2 cellular contexts compared by ENCODE assay signal in the genomic region with DNA sequence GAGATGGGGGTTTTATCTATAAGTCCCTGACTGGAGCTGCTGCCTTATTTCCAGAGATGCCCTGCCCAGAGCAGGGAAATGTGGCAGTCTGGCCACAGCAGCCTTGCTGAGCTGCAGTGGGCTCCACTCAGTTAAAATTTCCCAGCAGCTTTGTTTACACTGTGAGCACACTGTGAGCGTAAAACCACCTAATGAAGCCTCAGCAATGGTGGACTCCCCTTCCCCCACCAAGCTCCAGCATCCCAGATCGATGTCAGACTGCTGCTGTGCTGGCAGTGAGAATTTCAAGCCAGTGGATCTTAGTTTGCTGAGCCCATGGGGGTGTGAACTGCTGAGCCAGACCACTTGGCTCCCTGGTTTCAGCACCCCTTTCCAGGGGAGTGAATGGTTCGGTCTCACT.
TF ChIP-seq lines count a peak whose summit lies in the region.

No MANE protein-coding gene starts in this region.

TF ChIP-seq in HepG2, 621 proteins besides CTCF, POLR2A, EP300 and RAD21 (continued from another document):
- TF ChIP-seq, protein P1, sequence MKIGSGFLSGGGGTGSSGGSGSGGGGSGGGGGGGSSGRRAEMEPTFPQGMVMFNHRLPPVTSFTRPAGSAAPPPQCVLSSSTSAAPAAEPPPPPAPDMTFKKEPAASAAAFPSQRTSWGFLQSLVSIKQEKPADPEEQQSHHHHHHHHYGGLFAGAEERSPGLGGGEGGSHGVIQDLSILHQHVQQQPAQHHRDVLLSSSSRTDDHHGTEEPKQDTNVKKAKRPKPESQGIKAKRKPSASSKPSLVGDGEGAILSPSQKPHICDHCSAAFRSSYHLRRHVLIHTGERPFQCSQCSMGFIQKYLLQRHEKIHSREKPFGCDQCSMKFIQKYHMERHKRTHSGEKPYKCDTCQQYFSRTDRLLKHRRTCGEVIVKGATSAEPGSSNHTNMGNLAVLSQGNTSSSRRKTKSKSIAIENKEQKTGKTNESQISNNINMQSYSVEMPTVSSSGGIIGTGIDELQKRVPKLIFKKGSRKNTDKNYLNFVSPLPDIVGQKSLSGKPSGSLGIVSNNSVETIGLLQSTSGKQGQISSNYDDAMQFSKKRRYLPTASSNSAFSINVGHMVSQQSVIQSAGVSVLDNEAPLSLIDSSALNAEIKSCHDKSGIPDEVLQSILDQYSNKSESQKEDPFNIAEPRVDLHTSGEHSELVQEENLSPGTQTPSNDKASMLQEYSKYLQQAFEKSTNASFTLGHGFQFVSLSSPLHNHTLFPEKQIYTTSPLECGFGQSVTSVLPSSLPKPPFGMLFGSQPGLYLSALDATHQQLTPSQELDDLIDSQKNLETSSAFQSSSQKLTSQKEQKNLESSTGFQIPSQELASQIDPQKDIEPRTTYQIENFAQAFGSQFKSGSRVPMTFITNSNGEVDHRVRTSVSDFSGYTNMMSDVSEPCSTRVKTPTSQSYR (CRISPR knock-in tag; IDR thresholded peaks at IDR 0.05; ENCODE audit: borderline replicate concordance) = peak; percentile 28; the same call in 1 of the 2 replicates

TF ChIP-seq in SK-N-SH, 30 proteins besides CTCF, POLR2A, EP300 and RAD21 (continued from another document):
- TF ChIP-seq ELF1 (IDR thresholded peaks at IDR 0.05) (no peak), EZH2phosphoT487 (IDR thresholded peaks at IDR 0.05; ENCODE audit: borderline replicate concordance, low read depth) (no peak), SMC3 (IDR thresholded peaks at IDR 0.05; ENCODE audit: low read depth, low read length) (no peak), JUND (IDR thresholded peaks at IDR 0.05) (no peak), MEF2A (IDR thresholded peaks at IDR 0.05; ENCODE audit: borderline replicate concordance, low read depth) (no peak), TCF12 (IDR thresholded peaks at IDR 0.05) (no peak), TAF1 (IDR thresholded peaks at IDR 0.05; ENCODE audit: borderline replicate concordance, low read depth, low read length) (no peak)
- TF ChIP-seq, protein P2, sequence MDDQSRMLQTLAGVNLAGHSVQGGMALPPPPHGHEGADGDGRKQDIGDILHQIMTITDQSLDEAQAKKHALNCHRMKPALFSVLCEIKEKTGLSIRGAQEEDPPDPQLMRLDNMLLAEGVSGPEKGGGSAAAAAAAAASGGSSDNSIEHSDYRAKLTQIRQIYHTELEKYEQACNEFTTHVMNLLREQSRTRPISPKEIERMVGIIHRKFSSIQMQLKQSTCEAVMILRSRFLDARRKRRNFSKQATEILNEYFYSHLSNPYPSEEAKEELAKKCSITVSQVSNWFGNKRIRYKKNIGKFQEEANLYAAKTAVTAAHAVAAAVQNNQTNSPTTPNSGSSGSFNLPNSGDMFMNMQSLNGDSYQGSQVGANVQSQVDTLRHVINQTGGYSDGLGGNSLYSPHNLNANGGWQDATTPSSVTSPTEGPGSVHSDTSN (IDR thresholded peaks at IDR 0.05) = no peak
- TF ChIP-seq, protein P3, sequence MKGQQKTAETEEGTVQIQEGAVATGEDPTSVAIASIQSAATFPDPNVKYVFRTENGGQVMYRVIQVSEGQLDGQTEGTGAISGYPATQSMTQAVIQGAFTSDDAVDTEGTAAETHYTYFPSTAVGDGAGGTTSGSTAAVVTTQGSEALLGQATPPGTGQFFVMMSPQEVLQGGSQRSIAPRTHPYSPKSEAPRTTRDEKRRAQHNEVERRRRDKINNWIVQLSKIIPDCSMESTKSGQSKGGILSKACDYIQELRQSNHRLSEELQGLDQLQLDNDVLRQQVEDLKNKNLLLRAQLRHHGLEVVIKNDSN (IDR thresholded peaks at IDR 0.05; ENCODE audit: borderline replicate concordance, low read depth) = no peak
- TF ChIP-seq, protein P4, sequence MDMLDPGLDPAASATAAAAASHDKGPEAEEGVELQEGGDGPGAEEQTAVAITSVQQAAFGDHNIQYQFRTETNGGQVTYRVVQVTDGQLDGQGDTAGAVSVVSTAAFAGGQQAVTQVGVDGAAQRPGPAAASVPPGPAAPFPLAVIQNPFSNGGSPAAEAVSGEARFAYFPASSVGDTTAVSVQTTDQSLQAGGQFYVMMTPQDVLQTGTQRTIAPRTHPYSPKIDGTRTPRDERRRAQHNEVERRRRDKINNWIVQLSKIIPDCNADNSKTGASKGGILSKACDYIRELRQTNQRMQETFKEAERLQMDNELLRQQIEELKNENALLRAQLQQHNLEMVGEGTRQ (IDR thresholded peaks at IDR 0.05; ENCODE audit: borderline replicate concordance, low read depth, low read length) = no peak
